Comparison of ENCODE assay signal across 9 cellular contexts in the genomic region with DNA sequence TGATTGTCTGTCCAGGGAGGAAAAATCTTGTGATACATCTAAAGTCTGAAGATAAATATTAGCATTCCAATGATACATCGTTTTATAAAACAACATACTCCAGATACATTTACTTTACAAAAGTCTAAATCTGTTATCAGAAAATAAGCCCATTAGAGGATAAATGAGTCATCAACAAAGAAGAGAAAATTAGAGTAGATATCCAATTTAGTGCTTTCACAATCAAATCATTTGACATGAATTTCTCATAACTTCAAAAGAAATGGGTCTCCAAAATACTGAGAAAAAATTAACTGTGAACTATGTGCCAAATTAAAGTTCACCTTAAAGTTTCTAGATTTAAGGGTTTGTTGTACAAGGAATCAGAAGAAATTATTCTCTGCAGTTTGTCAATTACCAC.
"Had no signal": no experiment of that assay in that cellular context is flagged by ENCODE, and none has a peak within 500 bp of the region (broad histone marks: within the 10 kb centered on the region; RNA-seq: fewer than 3 reads in every experiment).

No MANE protein-coding gene starts in this region.

- DNase-seq: GM23248, GOT3, H7, HFFc6 had no signal

- H3K36me3 ChIP-seq: HAP-1 had no signal

- H3K4me1 ChIP-seq: HAP-1 had no signal

- H3K9ac ChIP-seq: GM23248 had no signal

- ATAC-seq: HCT116, HepG2, K562 had no signal

- FAIRE-seq: HepG2, K562 had no signal

- H3K9me3 ChIP-seq: HAP-1 had no signal

- H3K27ac ChIP-seq: GM23248, HL-60 had no signal

- H3K4me3 ChIP-seq: GM23248, HAP-1, K562 had no signal

- H2AFZ ChIP-seq: GM23248 had no signal
